12 cellular contexts compared by ENCODE assay signal in the genomic region with DNA sequence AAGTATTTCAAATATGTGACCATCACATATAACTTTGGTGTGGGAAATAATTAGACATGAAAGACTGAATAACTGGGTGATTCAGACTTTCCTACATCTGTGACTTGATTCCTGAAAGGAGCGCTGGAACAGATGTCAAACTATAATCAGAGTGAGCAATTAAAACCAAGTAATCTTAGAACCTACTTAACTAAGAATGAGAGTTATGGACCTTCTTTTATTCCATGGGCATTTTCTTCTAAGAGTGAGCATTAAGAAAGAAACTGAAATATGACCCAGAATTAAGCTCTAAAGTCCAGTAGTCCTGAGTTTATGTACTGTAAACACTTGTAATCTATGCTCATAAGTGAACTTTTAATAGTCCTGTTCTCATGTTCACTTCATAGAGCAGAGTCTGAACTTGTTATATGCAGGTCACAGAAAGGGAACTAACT.
DNase-seq lines count a peak whose midpoint lies in the region; ATAC-seq and TF ChIP-seq lines count a peak whose summit lies in the region.
"Had no signal": no experiment of that assay in that cellular context is flagged by ENCODE, and none has a peak within 500 bp of the region (broad histone marks: within the 10 kb centered on the region; RNA-seq: fewer than 3 reads in every experiment).

No MANE protein-coding gene starts in this region.

- H3K9ac ChIP-seq in SK-N-SH: no peak overlapping the region

- no peaks in the 10 kb centered on the region for H4K20me1 ChIP-seq in SK-N-SH (ENCODE audit: insufficient read depth)

- H3K4me3 Mint-ChIP-seq in activated T-cell treated with anti-CD3 and anti-CD28 coated beads, Interleukin-2, amount 50 U/mL, for 24 hours: no peak overlapping the region
- no peak overlapping the region for H3K4me3 Mint-ChIP-seq in stimulated activated effector memory CD8-positive, alpha-beta T cell treated with anti-CD3 and anti-CD28 coated beads, Interleukin-12 subunit alpha, Interleukin-12 subunit beta, amount 100 ng/mL, for 72 hours

- H3K27ac Mint-ChIP-seq in activated T-cell treated with anti-CD3 and anti-CD28 coated beads, Interleukin-2, amount 50 U/mL, for 24 hours: peak overlapping the region; percentile 29
- H3K27ac Mint-ChIP-seq in stimulated activated effector memory CD8-positive, alpha-beta T cell treated with anti-CD3 and anti-CD28 coated beads, Interleukin-12 subunit alpha, Interleukin-12 subunit beta, amount 100 ng/mL, for 72 hours: peak overlapping the region; percentile 44
- H3K27ac Mint-ChIP-seq: activated T-helper 2 cell treated with anti-CD3 and anti-CD28 coated beads, Interferon-gamma antibody, Interleukin-2, Interleukin-4, amounts not matched to agents 10 μg/mL and 5 μg/mL and 100 μg/mL, durations not matched to agents 14 hours and 24 hours and 36 hours had no signal

- 0 out of 4 replicates have a peak, but pooled peaks of 1 of the 2 experiments have one; percentile 16 for TF ChIP-seq EP300 in SK-N-SH (IDR thresholded peaks at IDR 0.05; ENCODE audit: borderline replicate concordance in 1 of 2, low read depth in 1 of 2, low read length in 1 of 2)

- no peaks in the 10 kb centered on the region for H3K9me2 ChIP-seq in SK-N-SH

- H3K79me2 ChIP-seq in SK-N-SH (ENCODE audit: insufficient read depth): peaks cover 6% of the 10 kb centered on the region

- ATAC-seq in stimulated activated effector memory CD8-positive, alpha-beta T cell treated with anti-CD3 and anti-CD28 coated beads, Interleukin-12 subunit alpha, Interleukin-12 subunit beta, amount 100 ng/mL, for 72 hours: no peak
- ATAC-seq in GM18858 (IDR thresholded peaks at IDR 0.05; ENCODE audit: unreplicated experiment): no peak

- H3K9me3 ChIP-seq in SK-N-SH: no peaks in the 10 kb centered on the region

- 0 out of 2 replicates have a peak overlapping the region, but pooled peaks have one; percentile 30 for H3K4me2 ChIP-seq in SK-N-SH

- POLR2A ChIA-PET in SK-N-SH (lab: Yijun Ruan, JAX): no interaction called here

- no peak for DNase-seq in activated T-cell treated with anti-CD3 and anti-CD28 coated beads, Interleukin-2, amount 50 U/mL, for 24 hours
- no peak for DNase-seq in activated T-cell treated with anti-CD3 and anti-CD28 coated beads, Interleukin-2, amount 50 U/mL, for 1 hour
- DNase-seq in SK-N-SH (no peak), glomerular visceral epithelial cell (ENCODE audit: extremely low spot score) (peak; percentile 59), 8988T (no peak), DMS53 treated with DMSO at 0.1 percent for 48 hours (lab: John Stamatoyannopoulos, UW; ENCODE audit: unreplicated experiment) (no peak)
- no peak for DNase-seq in stimulated activated effector memory CD8-positive, alpha-beta T cell treated with anti-CD3 and anti-CD28 coated beads, Interleukin-12 subunit alpha, Interleukin-12 subunit beta, amount 100 ng/mL, for 72 hours (ENCODE audit: low spot score in 2 of 2)
- DNase-seq: head of caudate nucleus, NCI-H1092 treated with DMSO at 0.1 percent for 48 hours, retina had no signal

- peaks cover 10% of the 10 kb centered on the region for H3K36me3 Mint-ChIP-seq in activated T-cell treated with anti-CD3 and anti-CD28 coated beads, Interleukin-2, amount 50 U/mL, for 24 hours (ENCODE audit: low read depth)
- peaks cover 14% of the 10 kb centered on the region for H3K36me3 Mint-ChIP-seq in stimulated activated effector memory CD8-positive, alpha-beta T cell treated with anti-CD3 and anti-CD28 coated beads, Interleukin-12 subunit alpha, Interleukin-12 subunit beta, amount 100 ng/mL, for 72 hours

- WGBS in SK-N-SH (ENCODE audit: low lambda C conversion rate): 67% methylated on average over 1 of the region's 1 CpG

- H3K27me3 Mint-ChIP-seq in activated T-cell treated with anti-CD3 and anti-CD28 coated beads, Interleukin-2, amount 50 U/mL, for 24 hours: no peaks in the 10 kb centered on the region

- no peak overlapping the region for H2AFZ ChIP-seq in SK-N-SH (ENCODE audit: low read depth)

- H3K9me3 Mint-ChIP-seq in activated T-cell treated with anti-CD3 and anti-CD28 coated beads, Interleukin-2, amount 50 U/mL, for 24 hours: no peaks in the 10 kb centered on the region
- no peaks in the 10 kb centered on the region for H3K9me3 Mint-ChIP-seq in stimulated activated effector memory CD8-positive, alpha-beta T cell treated with anti-CD3 and anti-CD28 coated beads, Interleukin-12 subunit alpha, Interleukin-12 subunit beta, amount 100 ng/mL, for 72 hours
- H3K9me3 Mint-ChIP-seq: activated T-helper 2 cell treated with anti-CD3 and anti-CD28 coated beads, Interferon-gamma antibody, Interleukin-2, Interleukin-4, amounts not matched to agents 10 μg/mL and 5 μg/mL and 100 μg/mL, durations not matched to agents 14 hours and 24 hours and 36 hours had no signal

- peaks cover 33% of the 10 kb centered on the region for H3K4me1 Mint-ChIP-seq in activated T-cell treated with anti-CD3 and anti-CD28 coated beads, Interleukin-2, amount 50 U/mL, for 24 hours (ENCODE audit: low read depth)
- H3K4me1 Mint-ChIP-seq in stimulated activated effector memory CD8-positive, alpha-beta T cell treated with anti-CD3 and anti-CD28 coated beads, Interleukin-12 subunit alpha, Interleukin-12 subunit beta, amount 100 ng/mL, for 72 hours: peaks cover 17% of the 10 kb centered on the region

- H3K36me3 ChIP-seq in SK-N-SH (replicated peaks in 1 of 2; ENCODE audit: control insufficient read depth in 1 of 2, insufficient read depth in 2 of 2, low read length in 1 of 2): peaks cover 0 to 9% of the 10 kb centered on the region in 2 experiments

- H3F3A ChIP-seq in SK-N-SH (replicated peaks; ENCODE audit: insufficient read depth): peaks cover 21% of the 10 kb centered on the region

- CTCF ChIA-PET in SK-N-SH (lab: Yijun Ruan, JAX): interaction anchor here (1.2 kb wide), 2 partner anchors 24 to 30 kb away, joined by 3 read pairs; no protein-coding TSS in a partner anchor

- TF ChIP-seq RAD21 in SK-N-SH (IDR thresholded peaks at IDR 0.05; ENCODE audit: low read length): no peak

- H3K27me3 ChIP-seq in SK-N-SH (ENCODE audit: insufficient read depth): no peaks in the 10 kb centered on the region

- peaks cover 3 to 14% of the 10 kb centered on the region in 2 experiments; a peak in 3 of 4 replicates for H3K4me1 ChIP-seq in SK-N-SH (ENCODE audit: control insufficient read depth in 1 of 2, insufficient read depth in 2 of 2, low read depth in 1 of 2, low read length in 1 of 2)

- H3K27ac ChIP-seq in SK-N-SH (ENCODE audit: low read depth in 2 of 2, low read length in 1 of 2): peak overlapping the region; percentile 39 to 43; a peak in 3 of 4 replicates

- no peak overlapping the region for H3K4me3 ChIP-seq in SK-N-SH (ENCODE audit: low read depth in 2 of 2, low read length in 1 of 2)

- no peak for TF ChIP-seq CTCF in SK-N-SH (IDR thresholded peaks at IDR 0.05)

TF ChIP-seq in SK-N-SH, 30 proteins besides CTCF, POLR2A, EP300 and RAD21 (continues in another document):
- TF ChIP-seq MEF2A (IDR thresholded peaks at IDR 0.05; ENCODE audit: borderline replicate concordance, low read depth) (no peak), FOSL2 (IDR thresholded peaks at IDR 0.05; ENCODE audit: borderline replicate concordance, low read depth) (peak; percentile 20; the same call in 1 of the 2 replicates), TCF12 (IDR thresholded peaks at IDR 0.05) (peak; percentile 71), NFIC (IDR thresholded peaks at IDR 0.05; ENCODE audit: borderline replicate concordance) (no peak), RXRA (IDR thresholded peaks at IDR 0.05; ENCODE audit: borderline replicate concordance, low read depth) (no peak), EZH2phosphoT487 (IDR thresholded peaks at IDR 0.05; ENCODE audit: borderline replicate concordance, low read depth) (no peak), TEAD4 (IDR thresholded peaks at IDR 0.05; ENCODE audit: borderline replicate concordance, insufficient read depth) (no peak), RCOR1 (IDR thresholded peaks at IDR 0.05; ENCODE audit: low read length) (no peak)
- TF ChIP-seq, protein P1, sequence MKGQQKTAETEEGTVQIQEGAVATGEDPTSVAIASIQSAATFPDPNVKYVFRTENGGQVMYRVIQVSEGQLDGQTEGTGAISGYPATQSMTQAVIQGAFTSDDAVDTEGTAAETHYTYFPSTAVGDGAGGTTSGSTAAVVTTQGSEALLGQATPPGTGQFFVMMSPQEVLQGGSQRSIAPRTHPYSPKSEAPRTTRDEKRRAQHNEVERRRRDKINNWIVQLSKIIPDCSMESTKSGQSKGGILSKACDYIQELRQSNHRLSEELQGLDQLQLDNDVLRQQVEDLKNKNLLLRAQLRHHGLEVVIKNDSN (IDR thresholded peaks at IDR 0.05; ENCODE audit: borderline replicate concordance, low read depth): no peak
- TF ChIP-seq, protein P2, sequence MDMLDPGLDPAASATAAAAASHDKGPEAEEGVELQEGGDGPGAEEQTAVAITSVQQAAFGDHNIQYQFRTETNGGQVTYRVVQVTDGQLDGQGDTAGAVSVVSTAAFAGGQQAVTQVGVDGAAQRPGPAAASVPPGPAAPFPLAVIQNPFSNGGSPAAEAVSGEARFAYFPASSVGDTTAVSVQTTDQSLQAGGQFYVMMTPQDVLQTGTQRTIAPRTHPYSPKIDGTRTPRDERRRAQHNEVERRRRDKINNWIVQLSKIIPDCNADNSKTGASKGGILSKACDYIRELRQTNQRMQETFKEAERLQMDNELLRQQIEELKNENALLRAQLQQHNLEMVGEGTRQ (IDR thresholded peaks at IDR 0.05; ENCODE audit: borderline replicate concordance, low read depth, low read length): no peak
- TF ChIP-seq, protein P3, sequence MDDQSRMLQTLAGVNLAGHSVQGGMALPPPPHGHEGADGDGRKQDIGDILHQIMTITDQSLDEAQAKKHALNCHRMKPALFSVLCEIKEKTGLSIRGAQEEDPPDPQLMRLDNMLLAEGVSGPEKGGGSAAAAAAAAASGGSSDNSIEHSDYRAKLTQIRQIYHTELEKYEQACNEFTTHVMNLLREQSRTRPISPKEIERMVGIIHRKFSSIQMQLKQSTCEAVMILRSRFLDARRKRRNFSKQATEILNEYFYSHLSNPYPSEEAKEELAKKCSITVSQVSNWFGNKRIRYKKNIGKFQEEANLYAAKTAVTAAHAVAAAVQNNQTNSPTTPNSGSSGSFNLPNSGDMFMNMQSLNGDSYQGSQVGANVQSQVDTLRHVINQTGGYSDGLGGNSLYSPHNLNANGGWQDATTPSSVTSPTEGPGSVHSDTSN (IDR thresholded peaks at IDR 0.05): peak; percentile 27; the same call in 1 of the 2 replicates
